Comparison of ENCODE assay signal across 1 cellular context in genomic region chr12:76670776-76671175, GRCh38.
TF ChIP-seq lines count a peak whose summit lies in the region.

No MANE protein-coding gene starts in this region.

TF ChIP-seq in GM23338, 12 proteins besides CTCF, POLR2A, EP300 and RAD21 (continued from another document):
- TF ChIP-seq ZNF462 (CRISPR knock-in tag; IDR thresholded peaks at IDR 0.05): no peak
- no peak for TF ChIP-seq EZH2 (IDR thresholded peaks at IDR 0.05; ENCODE audit: low read depth, unreplicated experiment)
